Comparison of ENCODE assay signal across 1 cellular context in the genomic region with DNA sequence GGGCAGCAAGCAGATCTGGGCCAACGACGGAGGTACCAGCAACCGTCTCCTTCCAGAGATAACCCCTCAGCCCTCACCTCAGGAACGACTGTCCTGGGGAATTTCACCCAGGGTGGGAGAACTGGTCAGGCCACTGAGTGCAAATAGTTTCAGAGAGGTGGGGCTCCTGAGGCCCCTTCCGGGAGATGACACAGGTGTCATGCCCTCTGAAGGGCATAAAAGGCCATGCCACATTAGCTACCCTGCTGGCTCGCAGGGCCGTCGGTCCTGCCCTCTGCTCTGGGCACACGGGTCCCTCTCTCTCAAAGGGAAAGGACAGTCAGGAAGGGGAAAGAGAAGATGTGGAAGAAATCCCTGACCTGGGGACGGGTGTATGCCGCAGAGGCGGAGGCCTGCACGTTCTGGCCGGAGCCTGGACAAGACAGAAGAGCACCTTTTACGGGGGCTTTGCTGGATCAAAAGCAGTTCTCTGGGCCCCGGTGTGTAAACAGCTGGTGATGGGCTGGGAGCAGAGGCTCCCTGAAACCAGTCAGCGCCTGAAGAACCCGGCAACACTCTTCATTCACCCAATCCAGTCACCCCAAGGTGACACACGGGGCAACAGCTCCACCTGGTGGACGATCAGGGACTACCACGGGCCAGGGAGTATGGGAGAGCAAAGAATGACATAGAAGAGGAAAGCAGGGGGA.
TF ChIP-seq lines count a peak whose summit lies in the region.

No MANE protein-coding gene starts in this region.

TF ChIP-seq in K562, 482 proteins besides CTCF, POLR2A, EP300 and RAD21 (continued from another document):
- no peak for TF ChIP-seq HINFP (tag; conservative IDR thresholded peaks at IDR 0.05; ENCODE audit: low read depth)
- TF ChIP-seq PKNOX1 (IDR thresholded peaks at IDR 0.05) = 0 out of 2 replicates have a peak, but pooled peaks have one; percentile 27
- no peak for TF ChIP-seq MEF2A (IDR thresholded peaks at IDR 0.05; ENCODE audit: control insufficient read depth, low read depth, low read length)
- 0 out of 2 replicates have a peak, but pooled peaks have one; percentile 22 for TF ChIP-seq FOXK1 (CRISPR knock-in tag; IDR thresholded peaks at IDR 0.05; ENCODE audit: borderline replicate concordance)
- no peak for TF ChIP-seq KDM2B (CRISPR knock-in tag; IDR thresholded peaks at IDR 0.05)
- TF ChIP-seq CREM (IDR thresholded peaks at IDR 0.05; ENCODE audit: low read depth) = peak; percentile 74
- no peak for TF ChIP-seq ZKSCAN3 (CRISPR knock-in tag; IDR thresholded peaks at IDR 0.05)
- TF ChIP-seq TEAD4 (IDR thresholded peaks at IDR 0.05; ENCODE audit: low read length) = peak; percentile 53
- TF ChIP-seq TEAD4 (CRISPR knock-in tag; IDR thresholded peaks at IDR 0.05; ENCODE audit: borderline replicate concordance) = no peak
- TF ChIP-seq BCL6 (CRISPR knock-in tag; IDR thresholded peaks at IDR 0.05) = no peak
- TF ChIP-seq TCF7L2 (IDR thresholded peaks at IDR 0.05; ENCODE audit: low read depth, low read length) = no peak
- peak; percentile 100 for TF ChIP-seq ARID2 (IDR thresholded peaks at IDR 0.05)
- no peak; the same call in 1 of the 2 replicates for TF ChIP-seq BCOR (IDR thresholded peaks at IDR 0.05)
- TF ChIP-seq ZBTB5 (IDR thresholded peaks at IDR 0.05) = peak; percentile 29; the same call in 1 of the 2 replicates
- peak; percentile 98 for TF ChIP-seq HDGF (IDR thresholded peaks at IDR 0.05)
- peak; percentile 63 to 75; a peak in 2 of 4 replicates for TF ChIP-seq MLLT1 (IDR thresholded peaks at IDR 0.05)
- TF ChIP-seq FOXA1 (IDR thresholded peaks at IDR 0.05; ENCODE audit: borderline replicate concordance) = no peak
- TF ChIP-seq ZKSCAN1 (IDR thresholded peaks at IDR 0.05; ENCODE audit: low read depth, low read length) = peak; percentile 47; the same call in 1 of the 2 replicates
- peak; percentile 36; the same call in 1 of the 2 replicates for TF ChIP-seq SOX6 (IDR thresholded peaks at IDR 0.05)
- TF ChIP-seq, protein P1, sequence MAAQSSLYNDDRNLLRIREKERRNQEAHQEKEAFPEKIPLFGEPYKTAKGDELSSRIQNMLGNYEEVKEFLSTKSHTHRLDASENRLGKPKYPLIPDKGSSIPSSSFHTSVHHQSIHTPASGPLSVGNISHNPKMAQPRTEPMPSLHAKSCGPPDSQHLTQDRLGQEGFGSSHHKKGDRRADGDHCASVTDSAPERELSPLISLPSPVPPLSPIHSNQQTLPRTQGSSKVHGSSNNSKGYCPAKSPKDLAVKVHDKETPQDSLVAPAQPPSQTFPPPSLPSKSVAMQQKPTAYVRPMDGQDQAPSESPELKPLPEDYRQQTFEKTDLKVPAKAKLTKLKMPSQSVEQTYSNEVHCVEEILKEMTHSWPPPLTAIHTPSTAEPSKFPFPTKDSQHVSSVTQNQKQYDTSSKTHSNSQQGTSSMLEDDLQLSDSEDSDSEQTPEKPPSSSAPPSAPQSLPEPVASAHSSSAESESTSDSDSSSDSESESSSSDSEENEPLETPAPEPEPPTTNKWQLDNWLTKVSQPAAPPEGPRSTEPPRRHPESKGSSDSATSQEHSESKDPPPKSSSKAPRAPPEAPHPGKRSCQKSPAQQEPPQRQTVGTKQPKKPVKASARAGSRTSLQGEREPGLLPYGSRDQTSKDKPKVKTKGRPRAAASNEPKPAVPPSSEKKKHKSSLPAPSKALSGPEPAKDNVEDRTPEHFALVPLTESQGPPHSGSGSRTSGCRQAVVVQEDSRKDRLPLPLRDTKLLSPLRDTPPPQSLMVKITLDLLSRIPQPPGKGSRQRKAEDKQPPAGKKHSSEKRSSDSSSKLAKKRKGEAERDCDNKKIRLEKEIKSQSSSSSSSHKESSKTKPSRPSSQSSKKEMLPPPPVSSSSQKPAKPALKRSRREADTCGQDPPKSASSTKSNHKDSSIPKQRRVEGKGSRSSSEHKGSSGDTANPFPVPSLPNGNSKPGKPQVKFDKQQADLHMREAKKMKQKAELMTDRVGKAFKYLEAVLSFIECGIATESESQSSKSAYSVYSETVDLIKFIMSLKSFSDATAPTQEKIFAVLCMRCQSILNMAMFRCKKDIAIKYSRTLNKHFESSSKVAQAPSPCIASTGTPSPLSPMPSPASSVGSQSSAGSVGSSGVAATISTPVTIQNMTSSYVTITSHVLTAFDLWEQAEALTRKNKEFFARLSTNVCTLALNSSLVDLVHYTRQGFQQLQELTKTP (IDR thresholded peaks at IDR 0.05; ENCODE audit: low read depth in 1 of 2, partially characterized antibody in 2 of 2) = peak in 1 of 2 experiments; percentile 68
- no peak for TF ChIP-seq DNMT1 (IDR thresholded peaks at IDR 0.05)
